Comparison of ENCODE assay signal across 28 cellular contexts in genomic region chr17:81716674-81716996, GRCh38.
"Had no signal": no experiment of that assay in that cellular context is flagged by ENCODE, and none has a peak within 500 bp of the region (broad histone marks: within the 10 kb centered on the region; RNA-seq: fewer than 3 reads in every experiment).

No MANE protein-coding gene starts in this region.

- H3K27me3 ChIP-seq: heart left ventricle, left lung, right atrium auricular region, right lobe of liver, stomach, testis, thyroid gland, transverse colon, upper lobe of left lung had no signal

- H3K4me3 ChIP-seq: heart left ventricle, left lung, lung, mucosa of descending colon, right atrium auricular region, right lobe of liver, skin epidermis, stomach, testis, thyroid gland, transverse colon, upper lobe of left lung had no signal

- H3K36me3 Mint-ChIP-seq: immature natural killer cell; memory B cell; naive thymus-derived CD4-positive, alpha-beta T cell; natural killer cell treated with Interleukin-12 subunit alpha and Interleukin-12 subunit beta and Interleukin-15 and Interleukin-18, amount 100 ng/mL, for 72 hours had no signal

- H3K27ac ChIP-seq: heart left ventricle, left lung, parathyroid adenoma, right atrium auricular region, right lobe of liver, skin epidermis, stomach, testis, thyroid gland, transverse colon, upper lobe of left lung had no signal

- H3K9me3 ChIP-seq: heart left ventricle, left lung, mucosa of descending colon, right atrium auricular region, right lobe of liver, stomach, testis, thyroid gland, transverse colon, upper lobe of left lung had no signal

- FAIRE-seq: islet of Langerhans, kidney, urothelium cell line had no signal

- H3K4me3 Mint-ChIP-seq: immature natural killer cell; memory B cell; naive thymus-derived CD4-positive, alpha-beta T cell; natural killer cell treated with Interleukin-12 subunit alpha and Interleukin-12 subunit beta and Interleukin-15 and Interleukin-18, amount 100 ng/mL, for 72 hours; stimulated activated naive B cell treated with anti-CD40 and anti-IgM and Interleukin-4, amounts not matched to agents 10 μg/mL and 1 μg/mL and 100 μg/mL, for 72 hours had no signal

- H2AFZ ChIP-seq: parathyroid adenoma had no signal

- H3K9ac ChIP-seq: parathyroid adenoma had no signal

- DNase-seq: heart left ventricle; hypothalamus; immature natural killer cell; left colon; left lung; midbrain; naive thymus-derived CD4-positive, alpha-beta T cell; stimulated activated CD4-positive, alpha-beta T cell treated with anti-CD3 and anti-CD28 coated beads, Interleukin-12 subunit alpha, Interleukin-12 subunit beta, amount 100 ng/mL, for 4 hours; stimulated activated CD4-positive, alpha-beta T cell treated with anti-CD3 and anti-CD28 coated beads, Interleukin-2, amount 100 ng/mL, for 24 hours; stimulated activated CD4-positive, alpha-beta T cell treated with anti-CD3 and anti-CD28 coated beads, Interleukin-4, amount 100 ng/mL, for 1 hour; stimulated activated naive B cell treated with anti-CD40 and anti-IgM and Interleukin-4, amounts not matched to agents 10 μg/mL and 1 μg/mL and 100 μg/mL, for 72 hours; stimulated activated naive CD8-positive, alpha-beta T cell treated with anti-CD3 and anti-CD28 coated beads, Interleukin-15, Interleukin-2, amounts not matched to agents 100 U/mL and 50 U/mL, for 24 hours; stomach; testis; thyroid gland; transverse colon had no signal

- H3K36me3 ChIP-seq: heart left ventricle, right atrium auricular region, thyroid gland had no signal

- H3K9me3 Mint-ChIP-seq: immature natural killer cell; memory B cell; naive thymus-derived CD4-positive, alpha-beta T cell; natural killer cell treated with Interleukin-12 subunit alpha and Interleukin-12 subunit beta and Interleukin-15 and Interleukin-18, amount 100 ng/mL, for 72 hours; stimulated activated naive B cell treated with anti-CD40 and anti-IgM and Interleukin-4, amounts not matched to agents 10 μg/mL and 1 μg/mL and 100 μg/mL, for 72 hours had no signal

- H3K27ac Mint-ChIP-seq: immature natural killer cell; memory B cell; naive thymus-derived CD4-positive, alpha-beta T cell; natural killer cell treated with Interleukin-12 subunit alpha and Interleukin-12 subunit beta and Interleukin-15 and Interleukin-18, amount 100 ng/mL, for 72 hours; stimulated activated naive B cell treated with anti-CD40 and anti-IgM and Interleukin-4, amounts not matched to agents 10 μg/mL and 1 μg/mL and 100 μg/mL, for 72 hours had no signal

- ATAC-seq: heart left ventricle; left colon; left lung; mucosa of descending colon; naive thymus-derived CD4-positive, alpha-beta T cell; natural killer cell treated with Interleukin-12 subunit alpha and Interleukin-12 subunit beta and Interleukin-15 and Interleukin-18, amount 100 ng/mL, for 72 hours; right lobe of liver; stimulated activated naive B cell treated with anti-CD40 and anti-IgM and Interleukin-4, amounts not matched to agents 10 μg/mL and 1 μg/mL and 100 μg/mL, for 72 hours; stimulated activated naive CD8-positive, alpha-beta T cell treated with anti-CD3 and anti-CD28 coated beads, Interleukin-15, Interleukin-2, amounts not matched to agents 100 U/mL and 50 U/mL, for 24 hours had no signal

- H3K27me3 Mint-ChIP-seq: memory B cell; naive thymus-derived CD4-positive, alpha-beta T cell; natural killer cell treated with Interleukin-12 subunit alpha and Interleukin-12 subunit beta and Interleukin-15 and Interleukin-18, amount 100 ng/mL, for 72 hours; stimulated activated naive B cell treated with anti-CD40 and anti-IgM and Interleukin-4, amounts not matched to agents 10 μg/mL and 1 μg/mL and 100 μg/mL, for 72 hours had no signal
